In genomic region chr14:22978487-22978837, GRCh38 we compare ENCODE assay signal across 10 cellular contexts. TPM values are rescaled to one million over a fixed set of nuclear protein-coding genes. Genes with fewer than 3 reads are reported as not detected.
DNase-seq lines count a peak whose midpoint lies in the region; ATAC-seq, FAIRE-seq and TF ChIP-seq lines count a peak whose summit lies in the region.
"Had no signal": no experiment of that assay in that cellular context is flagged by ENCODE, and none has a peak within 500 bp of the region (broad histone marks: within the 10 kb centered on the region; RNA-seq: fewer than 3 reads in every experiment).

No MANE protein-coding gene starts in this region.

- peaks cover 0 to 54% of the 10 kb centered on the region in 2 experiments; a peak in 2 of 4 replicates for H3K79me2 ChIP-seq in H1 (ENCODE audit: control insufficient read depth in 1 of 2, insufficient read depth in 2 of 2, low read length in 2 of 2)

- H3K27ac Mint-ChIP-seq in activated CD8-positive, alpha-beta T cell treated with anti-CD3 and anti-CD28 coated beads for 36 hours = no peak overlapping the region
- H3K27ac Mint-ChIP-seq in CD14-positive monocyte = no peak overlapping the region

- peak overlapping the region; percentile 95 for H2BK5ac ChIP-seq in H1 (ENCODE audit: low read depth, low read length)

- no peak overlapping the region for H3K4me3 ChIP-seq in right atrium auricular region
- H3K4me3 ChIP-seq in H1 (ENCODE audit: extremely low read depth in 1 of 4, insufficient read depth in 2 of 4, low read depth in 3 of 4, low read length in 4 of 4) = peak overlapping the region in 2 of 4 experiments; percentile 22 to 94; a peak in 5 of 8 replicates
- no peak overlapping the region for H3K4me3 ChIP-seq in muscle layer of colon (ENCODE audit: low read depth in 1 of 2, low read length in 2 of 2)

- FAIRE-seq in H1 (lab: Jason Lieb, UNC) = no peak
- FAIRE-seq: HTR-8/SVneo had no signal

- H3K9ac ChIP-seq in H1 (replicated peaks in 1 of 4; ENCODE audit: extremely low read depth in 1 of 4, low read depth in 3 of 4, low read length in 3 of 4) = peak overlapping the region in 2 of 4 experiments; percentile 24 to 60; a peak in 3 of 7 replicates
- no peak overlapping the region for H3K9ac ChIP-seq in muscle layer of colon (ENCODE audit: low read length)

- H3K18ac ChIP-seq in H1 (ENCODE audit: extremely low read depth, low read length) = peak overlapping the region; percentile 89; the same call in 1 of the 2 replicates

- H3K23ac ChIP-seq in H1 (ENCODE audit: insufficient read length) = no peak overlapping the region

- no peak overlapping the region for H3K56ac ChIP-seq in H1 (replicated peaks; ENCODE audit: insufficient read length, low read depth, low read length)

- DNase-seq in right atrium auricular region (ENCODE audit: low spot score) = no peak
- DNase-seq in Right ventricle myocardium superior = no peak
- no peak for DNase-seq in H1 (ENCODE audit: low read depth in 1 of 2, low spot score in 2 of 2)
- DNase-seq in T-helper 1 cell = no peak
- DNase-seq in activated CD8-positive, alpha-beta T cell treated with anti-CD3 and anti-CD28 coated beads for 36 hours = no peak
- DNase-seq in DMS53 treated with DMSO at 0.1 percent for 48 hours (lab: John Stamatoyannopoulos, UW; ENCODE audit: unreplicated experiment) = no peak
- DNase-seq in CD14-positive monocyte (ENCODE audit: low spot score) = no peak
- DNase-seq: stimulated activated CD4-positive, alpha-beta T cell treated with anti-CD3 and anti-CD28 coated beads, Interleukin-4, amount 100 ng/mL, for 4 hours had no signal

- peak overlapping the region; percentile 58 for H2BK120ac ChIP-seq in H1 (replicated peaks; ENCODE audit: low read depth, low read length)

- no peak; a peak in 1 of 3 replicates for TF ChIP-seq POLR2A in H1 (IDR thresholded peaks at IDR 0.05; ENCODE audit: control extremely low read depth in 1 of 2, low read depth in 2 of 2, low read length in 2 of 2)

- TF ChIP-seq EP300 in H1 (IDR thresholded peaks at IDR 0.05; ENCODE audit: borderline replicate concordance in 1 of 2, low read depth in 2 of 2, low read length in 2 of 2) = no peak

- no peaks in the 10 kb centered on the region for H3K36me3 Mint-ChIP-seq in activated CD8-positive, alpha-beta T cell treated with anti-CD3 and anti-CD28 coated beads for 36 hours (ENCODE audit: low read depth)
- H3K36me3 Mint-ChIP-seq in CD14-positive monocyte = no peaks in the 10 kb centered on the region

- peaks cover 10% of the 10 kb centered on the region for H3K4me1 Mint-ChIP-seq in activated CD8-positive, alpha-beta T cell treated with anti-CD3 and anti-CD28 coated beads for 36 hours (ENCODE audit: low read depth)
- H3K4me1 Mint-ChIP-seq in CD14-positive monocyte = peaks cover 6% of the 10 kb centered on the region

- H2BK12ac ChIP-seq in H1 (ENCODE audit: low read depth, low read length) = peak overlapping the region; percentile 99

- H3K27ac ChIP-seq in right atrium auricular region (peak overlapping the region; percentile 47 to 75), H1 (ENCODE audit: low read depth, low read length) (peak overlapping the region; percentile 80), muscle layer of colon (ENCODE audit: low read depth, low read length) (peak overlapping the region; percentile 27)

- CTCF ChIA-PET in H1 (lab: Charles Lee; ENCODE audit: partially characterized antibody) = interaction anchor here (1.0 to 7.7 kb wide), 8 partner anchors 7 to 90 kb away, joined by 3 to 175 read pairs (median 6); partner anchors contain the start of gene AJUBA
- CTCF ChIA-PET in activated CD8-positive, alpha-beta T cell treated with anti-CD3 and anti-CD28 coated beads for 36 hours (lab: Charles Lee) = interaction anchor here (1.0 to 12.5 kb wide), 5 partner anchors 8 to 90 kb away, joined by 3 to 201 read pairs (median 10); partner anchors contain the start of genes CDH24 and HAUS4

- peak overlapping the region; percentile 40 for H3K4ac ChIP-seq in H1 (replicated peaks; ENCODE audit: insufficient read length, low read depth, low read length)

- peak overlapping the region; percentile 85 for H4K91ac ChIP-seq in H1 (replicated peaks; ENCODE audit: insufficient read length, low read length)

- H3K23me2 ChIP-seq in H1 (ENCODE audit: low read depth, low read length) = peaks cover 16% of the 10 kb centered on the region

- 92% methylated on average over 3 of the region's 3 CpGs; no CpG with 5 or more reads in 1 of the 2 experiments for WGBS in H1 (ENCODE audit: extremely low coverage in 1 of 2, insufficient coverage in 1 of 2, insufficient read length in 1 of 2, insufficient replicate concordance in 2 of 2, low coverage in 1 of 2, low lambda C conversion rate in 2 of 2, missing lambda C conversion rate in 1 of 2), 2 experiments

- peak overlapping the region; percentile 88 for H2BK20ac ChIP-seq in H1 (ENCODE audit: low read length)

- H3K14ac ChIP-seq in H1 (ENCODE audit: insufficient read length) = no peak overlapping the region

- POLR2A ChIA-PET in H1 (lab: Charles Lee; ENCODE audit: partially characterized antibody) = interaction anchor here (0.9 to 13.2 kb wide), 18 partner anchors 10 to 156 kb away, joined by 3 to 133 read pairs (median 7); partner anchors contain the start of genes ACIN1, C14orf119, CDH24 and HAUS4
- POLR2A ChIA-PET in activated CD8-positive, alpha-beta T cell treated with anti-CD3 and anti-CD28 coated beads for 36 hours (lab: Charles Lee) = interaction anchor here (1.0 to 1.6 kb wide), 3 partner anchors 11 to 80 kb away, joined by 3 to 4 read pairs (median 3); no protein-coding TSS in a partner anchor

- no peak for TF ChIP-seq RAD21 in H1 (IDR thresholded peaks at IDR 0.05 in 1 of 2, conservative IDR thresholded peaks at IDR 0.05 in 1 of 2; ENCODE audit: low read depth in 2 of 2, low read length in 2 of 2)

- H3K36me3 ChIP-seq in right atrium auricular region (no peaks in the 10 kb centered on the region), H1 (ENCODE audit: control insufficient read depth in 2 of 4, insufficient read depth in 4 of 4, low read length in 3 of 4) (peaks cover 7 to 53% (median 22%) of the 10 kb centered on the region in 4 experiments), muscle layer of colon (ENCODE audit: insufficient read depth, low read length) (no peaks in the 10 kb centered on the region)

- no peak overlapping the region for H3K4me3 Mint-ChIP-seq in activated CD8-positive, alpha-beta T cell treated with anti-CD3 and anti-CD28 coated beads for 36 hours
- no peak overlapping the region for H3K4me3 Mint-ChIP-seq in CD14-positive monocyte

- H4K20me1 ChIP-seq in H1 (replicated peaks in 1 of 2; ENCODE audit: control insufficient read depth in 1 of 2, insufficient read depth in 2 of 2, low read length in 2 of 2) = peaks cover 0 to 2% of the 10 kb centered on the region in 2 experiments

- H3K4me2 ChIP-seq in H1 (ENCODE audit: insufficient read depth in 1 of 2, low read depth in 2 of 2, low read length in 2 of 2) = peak overlapping the region; percentile 79 to 81

- peak overlapping the region; percentile 98 for H2AK5ac ChIP-seq in H1 (ENCODE audit: low read depth, low read length)

- H3K27me3 ChIP-seq in right atrium auricular region = no peaks in the 10 kb centered on the region
- H3K27me3 ChIP-seq in H1 (replicated peaks in 1 of 4; ENCODE audit: control insufficient read depth in 3 of 4, extremely low read depth in 1 of 4, insufficient read depth in 3 of 4, low read length in 3 of 4) = peaks cover 0 to 9% (median 4%) of the 10 kb centered on the region in 4 experiments; a peak in 2 of 7 replicates
- peaks cover 0 to 8% of the 10 kb centered on the region in 2 donors for H3K27me3 ChIP-seq in muscle layer of colon (ENCODE audit: control insufficient read depth in 1 of 2, insufficient read depth in 2 of 2, low read length in 2 of 2)

- intact Hi-C loops in Right ventricle myocardium superior (cut with DNase I) (no loop called here), CD14-positive monocyte (cut with micrococcal nuclease) (no loop called here)
- intact Hi-C loops in activated CD8-positive, alpha-beta T cell treated with anti-CD3 and anti-CD28 coated beads for 36 hours (cut with micrococcal nuclease) = no loop called here

- H2AFZ ChIP-seq in H1 (ENCODE audit: low read length) = no peak overlapping the region

- ATAC-seq in Right ventricle myocardium superior (ENCODE audit: poor library complexity) = no peak
- no peak for ATAC-seq in activated CD8-positive, alpha-beta T cell treated with anti-CD3 and anti-CD28 coated beads for 36 hours

- no peaks in the 10 kb centered on the region for H3K27me3 Mint-ChIP-seq in activated CD8-positive, alpha-beta T cell treated with anti-CD3 and anti-CD28 coated beads for 36 hours
- H3K27me3 Mint-ChIP-seq in CD14-positive monocyte (ENCODE audit: low read depth in 3 of 3) = peaks cover 34 to 47% (median 40%) of the 10 kb centered on the region in 3 donors

- no peaks in the 10 kb centered on the region for H3K9me3 Mint-ChIP-seq in activated CD8-positive, alpha-beta T cell treated with anti-CD3 and anti-CD28 coated beads for 36 hours
- peaks cover 0 to 5% (median 3%) of the 10 kb centered on the region in 7 donors for H3K9me3 Mint-ChIP-seq in CD14-positive monocyte

- no peaks in the 10 kb centered on the region; the same call in 1 of the 2 replicates for H3K79me1 ChIP-seq in H1 (ENCODE audit: low read depth, low read length)

- H4K8ac ChIP-seq in H1 (ENCODE audit: extremely low read depth, insufficient read depth, low read length) = 0 out of 2 replicates have a peak overlapping the region, but pooled peaks have one; percentile 40

- H3K4me1 ChIP-seq in right atrium auricular region = peaks cover 0 to 72% of the 10 kb centered on the region in 2 donors
- peaks cover 28 to 34% (median 31%) of the 10 kb centered on the region in 4 experiments for H3K4me1 ChIP-seq in H1 (replicated peaks in 1 of 4; ENCODE audit: control insufficient read depth in 3 of 4, insufficient read depth in 4 of 4, low read length in 3 of 4)
- peaks cover 28% of the 10 kb centered on the region for H3K4me1 ChIP-seq in muscle layer of colon (ENCODE audit: insufficient read depth, low read length)

- H3K9me3 ChIP-seq in right atrium auricular region (no peaks in the 10 kb centered on the region), H1 (ENCODE audit: insufficient read depth in 2 of 2, low read depth in 1 of 2, low read length in 1 of 2) (no peaks in the 10 kb centered on the region; a peak in 1 of 4 replicates), muscle layer of colon (ENCODE audit: low read length) (no peaks in the 10 kb centered on the region)

- H4K5ac ChIP-seq in H1 (ENCODE audit: insufficient read length, low read depth, low read length) = peak overlapping the region; percentile 16

- TF ChIP-seq CTCF in right atrium auricular region (IDR thresholded peaks at IDR 0.05) (no peak), H1 (IDR thresholded peaks at IDR 0.05; ENCODE audit: control extremely low read depth in 1 of 3, insufficient read depth in 1 of 3, low read depth in 1 of 3, low read length in 3 of 3) (no peak), CD14-positive monocyte (IDR thresholded peaks at IDR 0.05) (no peak)
- no peak for TF ChIP-seq CTCF in activated CD8-positive, alpha-beta T cell treated with anti-CD3 and anti-CD28 coated beads for 36 hours (IDR thresholded peaks at IDR 0.05)

- peak overlapping the region; percentile 20; the same call in 1 of the 2 replicates for H2BK15ac ChIP-seq in H1 (ENCODE audit: low read length)

RNA-seq across cellular contexts. Expression of gene AJUBA, which starts 3.9 kb away (rescaled TPM):
- 10 to 100 TPM in 1 of 2 donors, 1 to 10 TPM in 1; 5.8 to 24.6 TPM for total RNA-seq in right atrium auricular region
- total RNA-seq in Right ventricle myocardium superior = 10.9 TPM
- 46.0 TPM in 2 replicates for total RNA-seq in H1 (2021; fragmentation: NEBNext Ultra II Directional; extraction: Animal tissue kit (Norgen Biotek cat#: 25700))
- 33.1 and 38.8 TPM in 2 replicates for polyA plus RNA-seq in H1 (2011; rRNA removed)
- 37.3 TPM for polyA plus RNA-seq in H1 (2011; cell fraction: cytosol; rRNA removed)
- polyA plus RNA-seq in H1 (2011; cell fraction: nucleus; rRNA removed) = 51.3 TPM
- 35.5 to 45.4 TPM (median 41.3 TPM) in 4 replicates for polyA plus RNA-seq in H1 (2012, experiment 1 of 2)
- 35.9 TPM for polyA plus RNA-seq in H1 (2012, experiment 2 of 2)
- 10.0 TPM for polyA plus RNA-seq in H1 (2013, experiment 1 of 2)
- polyA plus RNA-seq in H1 (2013, experiment 2 of 2) = 10.3 TPM
- 153 and 192 TPM in 2 replicates for polyA minus RNA-seq in H1 (2011; rRNA and poly(A)+ RNA removed)
- 50.7 TPM for polyA minus RNA-seq in H1 (2011; cell fraction: cytosol; rRNA and poly(A)+ RNA removed)
- polyA minus RNA-seq in H1 (2011; cell fraction: nucleus; rRNA and poly(A)+ RNA removed) = 105 TPM
- 1 to 10 TPM; 2.3 to 2.6 TPM for total RNA-seq in activated CD8-positive, alpha-beta T cell treated with anti-CD3 and anti-CD28 coated beads for 36 hours
- polyA plus RNA-seq in CD14-positive monocyte = not detected

RNA-seq across cellular contexts. Expression of gene HAUS4, which starts 21.6 kb away (rescaled TPM):
- total RNA-seq in right atrium auricular region (10 to 100 TPM; 25.8 to 28.7 TPM), Right ventricle myocardium superior (16.4 TPM)
- 46.1 and 47.7 TPM in 2 replicates for total RNA-seq in H1 (2021; fragmentation: NEBNext Ultra II Directional; extraction: Animal tissue kit (Norgen Biotek cat#: 25700))
- polyA plus RNA-seq in H1 (2011; rRNA removed) (35.6 and 46.0 TPM in 2 replicates), CD14-positive monocyte (10 to 100 TPM; 57.3 to 79.7 TPM)
- polyA plus RNA-seq in H1 (2011; cell fraction: cytosol; rRNA removed) = 53.6 TPM
- polyA plus RNA-seq in H1 (2011; cell fraction: nucleus; rRNA removed) = 45.6 TPM
- 50.4 to 62.8 TPM (median 59.8 TPM) in 4 replicates for polyA plus RNA-seq in H1 (2012, experiment 1 of 2)
- 55.5 TPM for polyA plus RNA-seq in H1 (2012, experiment 2 of 2)
- 45.0 TPM for polyA plus RNA-seq in H1 (2013, experiment 1 of 2)
- polyA plus RNA-seq in H1 (2013, experiment 2 of 2) = 43.0 TPM
- 58.4 and 73.9 TPM in 2 replicates for polyA minus RNA-seq in H1 (2011; rRNA and poly(A)+ RNA removed)
- 29.0 TPM for polyA minus RNA-seq in H1 (2011; cell fraction: cytosol; rRNA and poly(A)+ RNA removed)
- polyA minus RNA-seq in H1 (2011; cell fraction: nucleus; rRNA and poly(A)+ RNA removed) = 33.8 TPM
- 10 to 100 TPM; 80.3 to 82.2 TPM for total RNA-seq in activated CD8-positive, alpha-beta T cell treated with anti-CD3 and anti-CD28 coated beads for 36 hours

RNA-seq across cellular contexts. Expression of gene C14orf93, which starts 31.5 kb away (rescaled TPM):
- total RNA-seq in right atrium auricular region (1 to 10 TPM; 5.0 to 6.8 TPM), Right ventricle myocardium superior (5.5 TPM)
- 7.4 and 7.8 TPM in 2 replicates for total RNA-seq in H1 (2021; fragmentation: NEBNext Ultra II Directional; extraction: Animal tissue kit (Norgen Biotek cat#: 25700))
- polyA plus RNA-seq in H1 (2011; rRNA removed) (8.2 and 9.7 TPM in 2 replicates), CD14-positive monocyte (1 to 10 TPM; 2.5 to 3.7 TPM)
- 10.0 TPM for polyA plus RNA-seq in H1 (2011; cell fraction: cytosol; rRNA removed)
- polyA plus RNA-seq in H1 (2011; cell fraction: nucleus; rRNA removed) = 17.6 TPM
- 6.3 to 9.7 TPM (median 7.9 TPM) in 4 replicates for polyA plus RNA-seq in H1 (2012, experiment 1 of 2)
- 6.3 TPM for polyA plus RNA-seq in H1 (2012, experiment 2 of 2)
- polyA plus RNA-seq in H1 (2013, experiment 1 of 2) = 3.5 TPM
- 3.3 TPM for polyA plus RNA-seq in H1 (2013, experiment 2 of 2)
- 22.5 and 22.6 TPM in 2 replicates for polyA minus RNA-seq in H1 (2011; rRNA and poly(A)+ RNA removed)
- 4.3 TPM for polyA minus RNA-seq in H1 (2011; cell fraction: cytosol; rRNA and poly(A)+ RNA removed)
- 6.5 TPM for polyA minus RNA-seq in H1 (2011; cell fraction: nucleus; rRNA and poly(A)+ RNA removed)
- total RNA-seq in activated CD8-positive, alpha-beta T cell treated with anti-CD3 and anti-CD28 coated beads for 36 hours = 10 to 100 TPM; 13.2 to 13.5 TPM

RNA-seq across cellular contexts. Expression of gene PRMT5, which starts 49.3 kb away (rescaled TPM):
- 10 to 100 TPM; 23.3 to 55.1 TPM for total RNA-seq in right atrium auricular region
- total RNA-seq in Right ventricle myocardium superior = 50.2 TPM
- 159 and 171 TPM in 2 replicates for total RNA-seq in H1 (2021; fragmentation: NEBNext Ultra II Directional; extraction: Animal tissue kit (Norgen Biotek cat#: 25700))
- 329 and 402 TPM in 2 replicates for polyA plus RNA-seq in H1 (2011; rRNA removed)
- 274 TPM for polyA plus RNA-seq in H1 (2011; cell fraction: cytosol; rRNA removed)
- 275 TPM for polyA plus RNA-seq in H1 (2011; cell fraction: nucleus; rRNA removed)
- 145 to 187 TPM (median 170 TPM) in 4 replicates for polyA plus RNA-seq in H1 (2012, experiment 1 of 2)
- polyA plus RNA-seq in H1 (2012, experiment 2 of 2) = 336 TPM
- 113 TPM for polyA plus RNA-seq in H1 (2013, experiment 1 of 2)
- polyA plus RNA-seq in H1 (2013, experiment 2 of 2) = 99.5 TPM
- 439 and 469 TPM in 2 replicates for polyA minus RNA-seq in H1 (2011; rRNA and poly(A)+ RNA removed)
- 207 TPM for polyA minus RNA-seq in H1 (2011; cell fraction: cytosol; rRNA and poly(A)+ RNA removed)
- 156 TPM for polyA minus RNA-seq in H1 (2011; cell fraction: nucleus; rRNA and poly(A)+ RNA removed)
- total RNA-seq in activated CD8-positive, alpha-beta T cell treated with anti-CD3 and anti-CD28 coated beads for 36 hours = 100 to 1,000 TPM; 107 to 116 TPM
- 10 to 100 TPM; 44.1 to 44.4 TPM for polyA plus RNA-seq in CD14-positive monocyte

RNA-seq across cellular contexts. Expression of gene PSMB5, which starts 56.2 kb away (rescaled TPM):
- 100 to 1,000 TPM; 105 to 122 TPM for total RNA-seq in right atrium auricular region
- 129 TPM for total RNA-seq in Right ventricle myocardium superior
- 246 and 254 TPM in 2 replicates for total RNA-seq in H1 (2021; fragmentation: NEBNext Ultra II Directional; extraction: Animal tissue kit (Norgen Biotek cat#: 25700))
- 402 and 510 TPM in 2 replicates for polyA plus RNA-seq in H1 (2011; rRNA removed)
- polyA plus RNA-seq in H1 (2011; cell fraction: cytosol; rRNA removed) = 415 TPM
- polyA plus RNA-seq in H1 (2011; cell fraction: nucleus; rRNA removed) = 246 TPM
- 252 to 356 TPM (median 319 TPM) in 4 replicates for polyA plus RNA-seq in H1 (2012, experiment 1 of 2)
- 310 TPM for polyA plus RNA-seq in H1 (2012, experiment 2 of 2)
- polyA plus RNA-seq in H1 (2013, experiment 1 of 2) = 131 TPM
- polyA plus RNA-seq in H1 (2013, experiment 2 of 2) = 133 TPM
- polyA minus RNA-seq in H1 (2011; rRNA and poly(A)+ RNA removed) = 379 and 426 TPM in 2 replicates
- 145 TPM for polyA minus RNA-seq in H1 (2011; cell fraction: cytosol; rRNA and poly(A)+ RNA removed)
- polyA minus RNA-seq in H1 (2011; cell fraction: nucleus; rRNA and poly(A)+ RNA removed) = 117 TPM
- total RNA-seq in activated CD8-positive, alpha-beta T cell treated with anti-CD3 and anti-CD28 coated beads for 36 hours = 100 to 1,000 TPM; 119 to 120 TPM
- 10 to 100 TPM; 57.6 to 61.8 TPM for polyA plus RNA-seq in CD14-positive monocyte

Comparison
In these comparisons a context has a peak if more than half of its experiments do, and no peak if none do; other contexts are left out.
1. H3K27ac ChIP-seq: peak in every context shown above with its lines; median percentile 80 in H1; 61 in right atrium auricular region; 27 in muscle layer of colon.